25 cellular contexts compared by ENCODE assay signal in the genomic region with DNA sequence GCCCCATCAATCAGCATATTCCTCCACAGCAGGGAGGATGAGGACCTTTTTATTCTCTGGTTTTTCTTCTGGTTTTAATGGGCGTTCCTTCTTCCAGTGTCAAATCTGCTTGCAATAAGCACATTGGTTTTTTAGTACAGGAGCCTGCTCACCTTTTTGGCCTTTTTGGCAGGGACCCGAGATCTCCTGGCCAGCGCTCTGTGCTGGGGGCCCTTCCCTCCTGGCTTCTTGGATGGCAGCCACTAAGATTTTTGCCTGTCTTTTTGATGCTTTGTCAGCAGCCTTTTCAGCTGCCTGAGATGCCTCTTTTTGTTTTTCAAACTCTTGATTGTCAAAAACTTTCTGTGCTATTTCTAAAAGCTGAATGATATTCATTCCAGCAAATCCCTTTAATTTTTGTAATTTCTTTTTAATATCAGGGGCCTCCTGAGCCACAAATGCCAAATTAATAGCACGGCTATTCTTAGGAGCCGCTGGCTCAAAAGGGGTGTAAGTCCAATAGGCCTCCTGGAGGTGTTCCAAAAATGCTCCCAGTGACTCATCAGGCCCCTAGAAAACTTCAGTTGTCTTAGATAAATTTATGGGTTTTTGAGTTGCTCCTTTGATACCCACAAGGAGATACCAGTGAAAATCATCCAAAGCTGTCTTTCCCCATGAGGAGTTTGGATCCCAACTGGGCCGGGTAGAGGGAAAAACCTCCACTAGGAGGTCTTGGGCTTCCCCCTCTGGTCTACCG.
"Had no signal": no experiment of that assay in that cellular context is flagged by ENCODE, and none has a peak within 500 bp of the region (broad histone marks: within the 10 kb centered on the region; RNA-seq: fewer than 3 reads in every experiment).

No MANE protein-coding gene starts in this region.

- H3K36me3 ChIP-seq: gastrocnemius medialis, left lung, neutrophil, sigmoid colon had no signal

- H3K4me3 ChIP-seq: gastrocnemius medialis, left lung, sigmoid colon, smooth muscle cell, testis had no signal

- H3K27me3 ChIP-seq: gastrocnemius medialis, left lung, neutrophil, sigmoid colon, testis had no signal

- FAIRE-seq: colon, endothelial cell of umbilical vein had no signal

- H3K4me1 ChIP-seq: gastrocnemius medialis, left lung, testis had no signal

- H3K9me3 ChIP-seq: gastrocnemius medialis, left lung, neutrophil, testis had no signal

- ATAC-seq: activated naive CD4-positive, alpha-beta T cell treated with anti-CD3 and anti-CD28 coated beads, Interleukin-2, amount 50 U/mL, for 72 hours; activated T-helper 17 cell treated with anti-CD3 and anti-CD28 coated beads, Interleukin-2, amount 50 U/mL, for 72 hours; esophagus mucosa; left lung; natural killer cell treated with Interleukin-12 subunit alpha and Interleukin-12 subunit beta and Interleukin-15 and Interleukin-18, amount 100 ng/mL, for 72 hours; stimulated activated naive B cell treated with anti-CD40 and anti-IgM and Interleukin-4, amounts not matched to agents 10 μg/mL and 1 μg/mL and 100 μg/mL, for 72 hours; WTC11 had no signal

- DNase-seq: activated T-cell treated with anti-CD3 and anti-CD28 coated beads, Interleukin-2, amount 50 U/mL, for 24 hours; aorta; central memory CD4-positive, alpha-beta T cell; effector memory CD4-positive, alpha-beta T cell; hippocampal formation; kidney glomerular epithelial cell; left lung; midbrain; sigmoid colon; stimulated activated CD4-positive, alpha-beta T cell treated with anti-CD3 and anti-CD28 coated beads, Interleukin-15, amount 100 ng/mL, for 24 hours; stimulated activated CD4-positive, alpha-beta T cell treated with anti-CD3 and anti-CD28 coated beads, Interleukin-2, amount 100 ng/mL, for 48 hours; stimulated activated CD8-positive, alpha-beta memory T cell treated with anti-CD3 and anti-CD28 coated beads, Interleukin-4, amount 100 ng/mL, for 48 hours; stimulated activated naive B cell treated with anti-CD40 and anti-IgM and Interleukin-4, amounts not matched to agents 10 μg/mL and 1 μg/mL and 100 μg/mL, for 72 hours; T1000; testis had no signal

- H3K27ac ChIP-seq: gastrocnemius medialis, left lung, neutrophil, sigmoid colon, testis had no signal
